ENCODE assay signal across 22 cellular contexts in the genomic region with DNA sequence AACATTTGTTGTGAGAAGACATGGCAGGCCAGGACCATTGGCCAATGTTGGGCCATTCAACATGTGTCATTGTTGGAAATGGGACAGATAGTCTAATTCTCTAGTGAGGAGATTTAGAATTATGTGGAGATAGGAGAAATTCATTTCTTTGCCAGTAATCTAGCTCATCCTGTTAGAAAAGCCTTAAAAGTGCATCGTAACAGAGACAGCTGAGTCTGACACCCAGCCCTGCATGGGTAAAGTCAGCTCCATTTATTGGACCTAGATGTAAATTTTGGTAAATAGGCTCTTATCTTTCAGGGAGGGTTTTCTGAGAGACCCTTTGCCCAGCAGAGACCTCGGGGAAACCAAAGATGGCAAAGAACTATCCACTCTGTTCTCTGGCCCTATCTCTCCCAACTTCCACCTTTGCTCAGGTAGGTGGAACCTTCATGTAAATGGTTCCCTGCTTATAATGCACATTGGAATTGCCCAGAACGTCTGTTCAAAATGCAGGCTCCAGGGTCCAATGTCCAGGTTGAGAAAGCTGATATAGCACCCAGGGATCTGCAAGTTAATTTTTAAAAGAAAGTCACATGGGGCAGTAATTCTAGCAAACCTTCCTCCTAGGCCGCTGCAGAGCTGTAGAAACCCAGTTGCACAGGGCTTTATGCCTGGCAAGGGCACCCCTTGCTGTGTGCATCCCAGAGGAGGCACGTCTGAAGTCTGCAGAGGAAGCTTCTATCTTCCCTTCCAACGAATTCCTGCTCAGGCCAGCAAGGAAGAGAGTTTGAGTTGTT.
DNase-seq lines count a peak whose midpoint lies in the region; ATAC-seq and TF ChIP-seq lines count a peak whose summit lies in the region.
"Had no signal": no experiment of that assay in that cellular context is flagged by ENCODE, and none has a peak within 500 bp of the region (broad histone marks: within the 10 kb centered on the region; RNA-seq: fewer than 3 reads in every experiment).

No MANE protein-coding gene starts in this region.

- H3K36me3 ChIP-seq in Caco-2 (ENCODE audit: control insufficient read depth, insufficient read depth, low read length) (no peaks in the 10 kb centered on the region), body of pancreas (replicated peaks in 1 of 2; ENCODE audit: insufficient read depth in 1 of 2, low read depth in 2 of 2) (no peaks in the 10 kb centered on the region)
- H3K36me3 ChIP-seq: lower lobe of right lung, prostate gland had no signal

- DNase-seq in Caco-2 = peak; percentile 70 to 80
- DNase-seq in body of pancreas = peak; percentile 64 to 86 (median 73)
- peak; percentile 75 for DNase-seq in left kidney (ENCODE audit: low read depth, low spot score)
- peak; percentile 64 for DNase-seq in renal cortical epithelial cell (ENCODE audit: low read depth)
- DNase-seq in activated naive CD8-positive, alpha-beta T cell treated with anti-CD3 and anti-CD28 coated beads, Interleukin-2, amount 50 U/mL, for 24 hours = no peak
- no peak for DNase-seq in NCI-H82 (lab: John Stamatoyannopoulos, UW)
- no peak for DNase-seq in T1000 (lab: John Stamatoyannopoulos, UW)
- no peak for DNase-seq in erythroblast (lab: John Stamatoyannopoulos, UW)
- DNase-seq: activated CD4-positive, alpha-beta T cell treated with anti-CD3 and anti-CD28 coated beads, Interleukin-2, amount 50 U/mL, for 4 hours; C1 segment of cervical spinal cord; effector CD8-positive, alpha-beta T cell; foreskin keratinocyte; lower lobe of right lung; NCI-H1105 treated with DMSO at 0.1 percent for 48 hours; NCI-H2081; NCI-H226; NCI-H774; stimulated activated CD4-positive, alpha-beta T cell treated with anti-CD3 and anti-CD28 coated beads, Interleukin-1b, Interleukin-23, amount 100 ng/mL, for 48 hours had no signal

- peak overlapping the region; percentile 42 for H3K27ac Mint-ChIP-seq in Caco-2 (ENCODE audit: unreplicated experiment)
- no peak overlapping the region for H3K27ac Mint-ChIP-seq in activated naive CD8-positive, alpha-beta T cell treated with anti-CD3 and anti-CD28 coated beads, Interleukin-2, amount 50 U/mL, for 24 hours
- H3K27ac Mint-ChIP-seq: WTC11 had no signal

- no TSS peak for BruUV-seq in Caco-2 (replicated peaks; lab: Mats Ljungman, UMichigan)

- peak in 1 of 3 donors; percentile 28 for TF ChIP-seq POLR2A in body of pancreas (IDR thresholded peaks at IDR 0.05)
- no peak for TF ChIP-seq POLR2A in erythroblast (IDR thresholded peaks at IDR 0.05; ENCODE audit: low read length)

- POLR2A ChIA-PET in Caco-2 (lab: Charles Lee) = no interaction called here

- H3K4me1 Mint-ChIP-seq in Caco-2 (ENCODE audit: low read depth, unreplicated experiment) = peaks cover 19% of the 10 kb centered on the region
- no peaks in the 10 kb centered on the region for H3K4me1 Mint-ChIP-seq in activated naive CD8-positive, alpha-beta T cell treated with anti-CD3 and anti-CD28 coated beads, Interleukin-2, amount 50 U/mL, for 24 hours
- H3K4me1 Mint-ChIP-seq: WTC11 had no signal

- peak; percentile 84 for ATAC-seq in body of pancreas
- no peak for ATAC-seq in activated naive CD8-positive, alpha-beta T cell treated with anti-CD3 and anti-CD28 coated beads, Interleukin-2, amount 50 U/mL, for 24 hours
- ATAC-seq: foreskin keratinocyte, lower lobe of right lung, WTC11 had no signal

- H3K27me3 ChIP-seq in Caco-2 (replicated peaks; ENCODE audit: control insufficient read depth, insufficient read depth, low read length) (no peaks in the 10 kb centered on the region), body of pancreas (no peaks in the 10 kb centered on the region)

- H3K36me3 Mint-ChIP-seq in Caco-2 (ENCODE audit: insufficient read depth, unreplicated experiment) = no peaks in the 10 kb centered on the region
- no peaks in the 10 kb centered on the region for H3K36me3 Mint-ChIP-seq in activated naive CD8-positive, alpha-beta T cell treated with anti-CD3 and anti-CD28 coated beads, Interleukin-2, amount 50 U/mL, for 24 hours (ENCODE audit: low read depth)

- CTCF ChIA-PET in Caco-2 (lab: Charles Lee) = no interaction called here

- TF ChIP-seq CTCF in Caco-2 (IDR thresholded peaks at IDR 0.05; ENCODE audit: insufficient read depth in 1 of 2, low read depth in 1 of 2, low read length in 1 of 2, severe bottlenecking in 1 of 2, unreplicated experiment in 1 of 2) (no peak), body of pancreas (IDR thresholded peaks at IDR 0.05) (no peak)

- peak overlapping the region in 3 of 4 donors; percentile 45 to 70 (median 63) for H3K27ac ChIP-seq in body of pancreas
- H3K27ac ChIP-seq: foreskin keratinocyte, lower lobe of right lung, prostate gland, SK-N-MC, skin epidermis had no signal

- intact Hi-C loops in Caco-2 (cut with micrococcal nuclease; ENCODE audit: unreplicated experiment) = no loop called here
- intact Hi-C loops in body of pancreas (cut with DNase I) = no loop called here

- H3K4me3 Mint-ChIP-seq in Caco-2 (ENCODE audit: unreplicated experiment) = peak overlapping the region; percentile 50
- H3K4me3 Mint-ChIP-seq in activated naive CD8-positive, alpha-beta T cell treated with anti-CD3 and anti-CD28 coated beads, Interleukin-2, amount 50 U/mL, for 24 hours = no peak overlapping the region
- H3K4me3 Mint-ChIP-seq: WTC11 had no signal

- WGBS in body of pancreas, 2 donors = 22 to 29% methylated on average over 6 of the region's 6 CpGs

- peaks cover 38% of the 10 kb centered on the region for H3K4me1 ChIP-seq in Caco-2
- peaks cover 44% of the 10 kb centered on the region for H3K4me1 ChIP-seq in body of pancreas
- H3K4me1 ChIP-seq: foreskin keratinocyte had no signal

- H3K9me3 ChIP-seq in Caco-2 (0 out of 2 replicates have a peak, but pooled peaks cover 5% of the 10 kb centered on the region), body of pancreas (no peaks in the 10 kb centered on the region)
- H3K9me3 ChIP-seq: lower lobe of right lung, prostate gland had no signal

- H3K27me3 Mint-ChIP-seq in Caco-2 (ENCODE audit: insufficient read depth, unreplicated experiment) = no peaks in the 10 kb centered on the region
- peaks cover 2% of the 10 kb centered on the region for H3K27me3 Mint-ChIP-seq in activated naive CD8-positive, alpha-beta T cell treated with anti-CD3 and anti-CD28 coated beads, Interleukin-2, amount 50 U/mL, for 24 hours

- no peak overlapping the region for H3K4me3 ChIP-seq in Caco-2 (ENCODE audit: low read depth, low read length)
- H3K4me3 ChIP-seq in body of pancreas = no peak overlapping the region
- H3K4me3 ChIP-seq: lower lobe of right lung, prostate gland, SK-N-MC, skin epidermis had no signal

- H3K9me3 Mint-ChIP-seq in Caco-2 (ENCODE audit: unreplicated experiment) = no peaks in the 10 kb centered on the region
- peaks cover 6% of the 10 kb centered on the region for H3K9me3 Mint-ChIP-seq in activated naive CD8-positive, alpha-beta T cell treated with anti-CD3 and anti-CD28 coated beads, Interleukin-2, amount 50 U/mL, for 24 hours

Comparison
In these comparisons a context has a peak if more than half of its experiments do, and no peak if none do; other contexts are left out.
1. DNase-seq: peak in Caco-2 (2 of 2), body of pancreas (4 of 4), left kidney (single experiment) and renal cortical epithelial cell (single experiment); none in activated naive CD8-positive, alpha-beta T cell treated with anti-CD3 and anti-CD28 coated beads, Interleukin-2, amount 50 U/mL, for 24 hours (single experiment), NCI-H82 (single experiment), T1000 (single experiment) and erythroblast (0 of 2).